8 cellular contexts compared by ENCODE assay signal in the genomic region with DNA sequence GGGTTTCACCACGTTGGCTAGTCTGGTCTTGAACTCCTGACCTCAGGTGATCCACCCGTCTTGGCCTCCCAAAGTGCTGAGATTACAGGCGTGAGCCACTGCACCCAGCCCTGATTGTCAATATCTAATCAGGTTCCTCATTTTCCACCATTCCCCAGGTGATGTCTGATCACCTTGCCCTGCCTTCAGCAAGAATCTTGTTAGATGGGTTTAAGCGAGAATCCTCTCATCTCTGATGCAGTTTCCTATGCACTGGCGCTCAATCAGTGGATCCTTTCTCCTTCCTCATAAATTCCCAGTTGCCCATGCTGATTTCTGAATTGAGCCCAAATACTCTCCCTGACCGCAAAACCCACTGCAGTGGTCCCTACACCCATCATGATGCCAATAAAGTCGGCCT. TPM values are rescaled to one million over a fixed set of nuclear protein-coding genes. Genes with fewer than 3 reads are reported as not detected.
DNase-seq lines count a peak whose midpoint lies in the region; ATAC-seq and TF ChIP-seq lines count a peak whose summit lies in the region.

No MANE protein-coding gene starts in this region.

- intact Hi-C loops in breast epithelium (cut with DNase I; ENCODE audit: low total_unique reads) (no loop called here), vagina (cut with DNase I) (no loop called here)

- no peak for TF ChIP-seq POLR2A in breast epithelium (IDR thresholded peaks at IDR 0.05)
- TF ChIP-seq POLR2A in vagina (IDR thresholded peaks at IDR 0.05) = no peak

- peak overlapping the region; percentile 58 for H3K27ac Mint-ChIP-seq in stimulated activated naive CD8-positive, alpha-beta T cell treated with anti-CD3 and anti-CD28 coated beads, Interleukin-15, Interleukin-2, amounts not matched to agents 100 ng/mL and 50 ng/mL, for 24 hours
- peak overlapping the region; percentile 79 for H3K27ac Mint-ChIP-seq in mesothelial cell of epicardium

- H3K27me3 ChIP-seq in breast epithelium (no peaks in the 10 kb centered on the region), vagina (no peaks in the 10 kb centered on the region)

- H3K27ac ChIP-seq in breast epithelium = peak overlapping the region; percentile 91 to 92
- peak overlapping the region; percentile 91 for H3K27ac ChIP-seq in vagina

- no peak for DNase-seq in stimulated activated naive CD8-positive, alpha-beta T cell treated with anti-CD3 and anti-CD28 coated beads, Interleukin-15, Interleukin-2, amounts not matched to agents 100 U/mL and 50 U/mL, for 24 hours
- DNase-seq in breast epithelium (ENCODE audit: low spot score in 2 of 2) (no peak), mesothelial cell of epicardium (ENCODE audit: low spot score in 2 of 2, unreplicated experiment in 2 of 2) (no peak), vagina (ENCODE audit: extremely low spot score in 2 of 2) (no peak), T-helper 9 cell (no peak), GM19240 (ENCODE audit: insufficient read length, low spot score) (no peak)

- H3K4me3 ChIP-seq in breast epithelium = peak overlapping the region; percentile 77 to 93 (median 83)
- peak overlapping the region; percentile 85 to 100 for H3K4me3 ChIP-seq in vagina

- peak overlapping the region; percentile 76 for H3K4me3 Mint-ChIP-seq in stimulated activated naive CD8-positive, alpha-beta T cell treated with anti-CD3 and anti-CD28 coated beads, Interleukin-15, Interleukin-2, amounts not matched to agents 100 ng/mL and 50 ng/mL, for 24 hours
- H3K4me3 Mint-ChIP-seq in mesothelial cell of epicardium = peak overlapping the region; percentile 58

- no peaks in the 10 kb centered on the region for H3K9me3 ChIP-seq in breast epithelium
- no peaks in the 10 kb centered on the region for H3K9me3 ChIP-seq in vagina

- no peaks in the 10 kb centered on the region for H3K27me3 Mint-ChIP-seq in stimulated activated naive CD8-positive, alpha-beta T cell treated with anti-CD3 and anti-CD28 coated beads, Interleukin-15, Interleukin-2, amounts not matched to agents 100 ng/mL and 50 ng/mL, for 24 hours
- no peaks in the 10 kb centered on the region for H3K27me3 Mint-ChIP-seq in mesothelial cell of epicardium (ENCODE audit: low read depth)

- H3K4me1 Mint-ChIP-seq in stimulated activated naive CD8-positive, alpha-beta T cell treated with anti-CD3 and anti-CD28 coated beads, Interleukin-15, Interleukin-2, amounts not matched to agents 100 ng/mL and 50 ng/mL, for 24 hours (ENCODE audit: low read depth) = peaks cover 31% of the 10 kb centered on the region
- H3K4me1 Mint-ChIP-seq in mesothelial cell of epicardium = peaks cover 25% of the 10 kb centered on the region

- TF ChIP-seq CTCF in breast epithelium (IDR thresholded peaks at IDR 0.05) (no peak), mesothelial cell of epicardium (IDR thresholded peaks at IDR 0.05; ENCODE audit: unreplicated experiment) (no peak), vagina (IDR thresholded peaks at IDR 0.05) (no peak)

- peaks cover 9% of the 10 kb centered on the region for H3K36me3 Mint-ChIP-seq in stimulated activated naive CD8-positive, alpha-beta T cell treated with anti-CD3 and anti-CD28 coated beads, Interleukin-15, Interleukin-2, amounts not matched to agents 100 ng/mL and 50 ng/mL, for 24 hours (ENCODE audit: low read depth)
- H3K36me3 Mint-ChIP-seq in mesothelial cell of epicardium = peaks cover 2% of the 10 kb centered on the region

- H3K4me1 ChIP-seq in breast epithelium = no peaks in the 10 kb centered on the region
- H3K4me1 ChIP-seq in vagina = peaks cover 41% of the 10 kb centered on the region

- H3K36me3 ChIP-seq in breast epithelium (no peaks in the 10 kb centered on the region), vagina (no peaks in the 10 kb centered on the region)

- no peaks in the 10 kb centered on the region for H3K9me3 Mint-ChIP-seq in stimulated activated naive CD8-positive, alpha-beta T cell treated with anti-CD3 and anti-CD28 coated beads, Interleukin-15, Interleukin-2, amounts not matched to agents 100 ng/mL and 50 ng/mL, for 24 hours
- no peaks in the 10 kb centered on the region for H3K9me3 Mint-ChIP-seq in mesothelial cell of epicardium

- no peak for ATAC-seq in stimulated activated naive CD8-positive, alpha-beta T cell treated with anti-CD3 and anti-CD28 coated beads, Interleukin-15, Interleukin-2, amounts not matched to agents 100 U/mL and 50 U/mL, for 24 hours
- ATAC-seq in GM21723 (IDR thresholded peaks at IDR 0.05; ENCODE audit: unreplicated experiment) = no peak

RNA-seq across cellular contexts. Expression of a gene that starts 0.7 kb away (rescaled TPM):
- 10 to 100 TPM; 24.0 to 33.1 (median 32.2) TPM for total RNA-seq in breast epithelium
- 85.5 to 86.8 TPM (median 85.6 TPM) in 3 replicates for total RNA-seq in mesothelial cell of epicardium
- total RNA-seq in vagina = 28.2 TPM

RNA-seq across cellular contexts. Expression of a gene that starts 14.7 kb away (rescaled TPM):
- total RNA-seq in breast epithelium (10 to 100 TPM; 29.8 to 54.1 (median 51.2) TPM), mesothelial cell of epicardium (47.6 to 51.3 TPM (median 49.3 TPM) in 3 replicates), vagina (45.7 TPM)

RNA-seq across cellular contexts. Expression of a gene that starts 59.9 kb away (rescaled TPM):
- total RNA-seq in breast epithelium (1 to 10 TPM; 1.3 to 3.7 (median 1.4) TPM), mesothelial cell of epicardium (3.2 to 4.6 TPM (median 3.3 TPM) in 3 replicates), vagina (3.7 TPM)
